In the genomic region with DNA sequence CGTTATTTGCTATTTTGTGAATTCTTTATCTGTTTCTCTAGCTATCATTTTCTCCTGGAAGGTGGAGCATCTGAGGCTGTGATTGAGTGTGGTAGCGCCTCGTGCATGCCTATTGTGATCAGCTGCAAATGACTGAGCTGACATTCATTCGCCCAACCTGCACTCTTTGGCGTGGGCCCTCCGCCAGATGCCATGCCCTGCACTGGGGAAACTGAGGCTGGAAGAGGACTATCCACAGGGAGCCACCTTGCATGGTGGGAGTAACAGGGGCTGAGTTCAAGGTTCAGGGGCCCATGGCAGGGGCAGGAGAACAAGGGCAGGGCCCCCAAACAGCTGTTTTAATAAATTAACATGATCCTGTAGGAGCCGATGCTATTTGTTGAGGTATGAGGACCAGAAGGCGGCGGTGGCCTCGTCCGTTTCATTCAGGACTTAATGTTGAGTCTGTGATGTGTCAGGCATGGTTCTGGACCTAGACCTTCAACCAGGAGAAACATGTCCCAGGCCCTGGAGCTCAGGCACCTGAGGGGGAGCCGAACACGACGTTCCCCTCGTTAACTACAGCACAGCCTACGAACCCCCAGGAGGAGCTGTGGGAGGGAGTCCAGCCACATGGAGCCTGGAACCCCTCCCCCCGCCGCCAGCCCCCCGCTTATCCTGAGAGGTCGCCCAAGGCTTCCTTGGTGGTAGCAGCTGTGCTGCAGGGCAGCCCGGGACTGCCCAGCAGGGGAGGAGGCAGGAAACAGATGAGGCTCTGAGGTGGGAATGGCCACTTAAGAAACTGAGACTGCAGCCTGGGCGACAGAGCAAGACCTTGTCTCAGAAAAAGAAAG, we compare ENCODE assay signal across 16 cellular contexts.
DNase-seq lines count a peak whose midpoint lies in the region; ATAC-seq and TF ChIP-seq lines count a peak whose summit lies in the region.
"Had no signal": no experiment of that assay in that cellular context is flagged by ENCODE, and none has a peak within 500 bp of the region (broad histone marks: within the 10 kb centered on the region; RNA-seq: fewer than 3 reads in every experiment).

No MANE protein-coding gene starts in this region.

- H3K4me2 ChIP-seq in BLaER1 = peak overlapping the region; percentile 68
- H3K4me2 ChIP-seq in mesendoderm (ENCODE audit: low read length) = no peak overlapping the region

- H3K4me3 ChIP-seq in BLaER1 (no peak overlapping the region), mesendoderm (ENCODE audit: low read length) (no peak overlapping the region), colonic mucosa (no peak overlapping the region)

- H3K4me1 Mint-ChIP-seq in WTC11 = peaks cover 50% of the 10 kb centered on the region
- H3K4me1 Mint-ChIP-seq: B cell; CD14-positive monocyte; CD8-positive, alpha-beta memory T cell had no signal

- H3K9me3 ChIP-seq in BLaER1 (peaks cover 5% of the 10 kb centered on the region; the same call in 1 of the 2 replicates), colonic mucosa (no peaks in the 10 kb centered on the region)

- no peak overlapping the region; the same call in 1 of the 2 replicates for H3K9ac ChIP-seq in BLaER1
- H3K9ac ChIP-seq in mesendoderm (ENCODE audit: low read length) = no peak overlapping the region
- H3K9ac ChIP-seq in colonic mucosa (ENCODE audit: low read depth in 2 of 2, low read length in 2 of 2) = no peak overlapping the region

- H3K36me3 ChIP-seq in BLaER1 (no peaks in the 10 kb centered on the region), mesendoderm (ENCODE audit: control insufficient read depth, insufficient read depth, low read length) (no peaks in the 10 kb centered on the region), colonic mucosa (no peaks in the 10 kb centered on the region)

- H3K9me3 Mint-ChIP-seq in WTC11 = no peaks in the 10 kb centered on the region

- no peaks in the 10 kb centered on the region for H4K20me1 ChIP-seq in BLaER1

- no peak overlapping the region for H2AK5ac ChIP-seq in mesendoderm (ENCODE audit: low read length)

- WGBS in mesendoderm (ENCODE audit: extremely low coverage, insufficient coverage, low lambda C conversion rate) = no CpG with 5 or more reads among the region's 22 CpGs

- intact Hi-C loops in colonic mucosa (cut with DNase I) = no loop called here

- CTCF ChIA-PET in WTC11 (lab: Charles Lee) = interaction anchor here (0.6 kb wide), 2 partner anchors 20 to 213 kb away, joined by 3 to 4 read pairs; no protein-coding TSS in a partner anchor

- no peak overlapping the region for H4K5ac ChIP-seq in mesendoderm (ENCODE audit: low read length)

- H3K27me3 ChIP-seq in BLaER1 (no peaks in the 10 kb centered on the region), mesendoderm (ENCODE audit: insufficient read depth, low read length, poor library complexity) (no peaks in the 10 kb centered on the region), colonic mucosa (no peaks in the 10 kb centered on the region)

- H2BK5ac ChIP-seq in mesendoderm (ENCODE audit: low read length) = no peak overlapping the region

- DNase-seq in NCI-H2227 (lab: John Stamatoyannopoulos, UW; ENCODE audit: unreplicated experiment) = peak; percentile 56
- DNase-seq in WTC11 (ENCODE audit: low spot score) = no peak
- no peak for DNase-seq in mesendoderm
- no peak for DNase-seq in activated CD4-positive, CD25-positive, alpha-beta regulatory T cell (lab: John Stamatoyannopoulos, UW)
- no peak for DNase-seq in NCI-H1048 (lab: John Stamatoyannopoulos, UW)
- DNase-seq in colonic mucosa = no peak
- DNase-seq: 8988T; ACHN; CD8-positive, alpha-beta memory T cell; GF-D8; IMR-90 had no signal

- H3K79me1 ChIP-seq in mesendoderm (ENCODE audit: low read length) = peaks cover 3% of the 10 kb centered on the region

- H2BK120ac ChIP-seq in mesendoderm (ENCODE audit: low read depth, low read length) = no peak overlapping the region

- H3K4me1 ChIP-seq in BLaER1 = peaks cover 58% of the 10 kb centered on the region
- peaks cover 2% of the 10 kb centered on the region for H3K4me1 ChIP-seq in mesendoderm (ENCODE audit: control insufficient read depth, low read depth, low read length)
- H3K4me1 ChIP-seq in colonic mucosa = no peaks in the 10 kb centered on the region

- H3K27ac ChIP-seq in BLaER1 (peak overlapping the region; percentile 73), mesendoderm (ENCODE audit: low read depth, low read length) (no peak overlapping the region), colonic mucosa (no peak overlapping the region)

- ATAC-seq in WTC11 (no peak), HG03175 (IDR thresholded peaks at IDR 0.05; ENCODE audit: unreplicated experiment) (no peak)
- ATAC-seq: HCT116 had no signal

- H3K36me3 Mint-ChIP-seq in WTC11 = no peaks in the 10 kb centered on the region
- H3K36me3 Mint-ChIP-seq: CD14-positive monocyte; CD8-positive, alpha-beta memory T cell had no signal

- no peak overlapping the region for H4K8ac ChIP-seq in mesendoderm (ENCODE audit: low read depth, low read length)

- POLR2A ChIA-PET in WTC11 (lab: Charles Lee) = no interaction called here

- no peaks in the 10 kb centered on the region for H3K79me2 ChIP-seq in mesendoderm (ENCODE audit: control insufficient read depth, insufficient read depth, low read length)

- no peak overlapping the region for H2BK15ac ChIP-seq in mesendoderm (replicated peaks; ENCODE audit: low read depth)

- H3K56ac ChIP-seq in mesendoderm (ENCODE audit: low read length) = peak overlapping the region; percentile 34

- H3K27me3 Mint-ChIP-seq in WTC11 (ENCODE audit: low read depth) = peaks cover 7% of the 10 kb centered on the region
- H3K27me3 Mint-ChIP-seq: B cell had no signal

- H3K18ac ChIP-seq in mesendoderm (ENCODE audit: low read length) = no peak overlapping the region

- peak overlapping the region; percentile 58; the same call in 1 of the 2 replicates for H3K27ac Mint-ChIP-seq in WTC11
- H3K27ac Mint-ChIP-seq: B cell; CD14-positive monocyte; CD8-positive, alpha-beta memory T cell had no signal

- no peak overlapping the region for H3K4ac ChIP-seq in mesendoderm (ENCODE audit: low read depth, low read length)

- H3K4me3 Mint-ChIP-seq in WTC11 = no peak overlapping the region
- H3K4me3 Mint-ChIP-seq: B cell; CD14-positive monocyte; CD8-positive, alpha-beta memory T cell had no signal

- TF ChIP-seq CTCF in WTC11 (IDR thresholded peaks at IDR 0.05) (no peak), colonic mucosa (IDR thresholded peaks at IDR 0.05) (no peak)

- no peak overlapping the region for H3K23ac ChIP-seq in mesendoderm (ENCODE audit: low read length)

TF ChIP-seq in WTC11, 78 proteins besides CTCF, POLR2A, EP300 and RAD21 (continues in another document):
- no peak for TF ChIP-seq ZNF317 (CRISPR knock-in tag; IDR thresholded peaks at IDR 0.05; ENCODE audit: borderline replicate concordance, low read depth)
- TF ChIP-seq, protein P1, sequence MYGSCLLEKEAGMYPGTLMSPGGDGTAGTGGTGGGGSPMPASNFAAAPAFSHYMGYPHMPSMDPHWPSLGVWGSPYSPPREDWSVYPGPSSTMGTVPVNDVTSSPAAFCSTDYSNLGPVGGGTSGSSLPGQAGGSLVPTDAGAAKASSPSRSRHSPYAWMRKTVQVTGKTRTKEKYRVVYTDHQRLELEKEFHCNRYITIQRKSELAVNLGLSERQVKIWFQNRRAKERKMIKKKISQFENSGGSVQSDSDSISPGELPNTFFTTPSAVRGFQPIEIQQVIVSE (CRISPR knock-in tag; IDR thresholded peaks at IDR 0.05; ENCODE audit: borderline replicate concordance) = no peak
- TF ChIP-seq ZNF281 (CRISPR knock-in tag; IDR thresholded peaks at IDR 0.05) = no peak
